8 cellular contexts compared by ENCODE assay signal in genomic region chr3:157159762-157160651, GRCh38. TPM values are rescaled to one million over a fixed set of nuclear protein-coding genes. Genes with fewer than 3 reads are reported as not detected.
DNase-seq lines count a peak whose midpoint lies in the region; ATAC-seq, FAIRE-seq and TF ChIP-seq lines count a peak whose summit lies in the region.

TSS of gene CCNL1 (minus strand) at chr3:157160147. CDS start at chr3:157160094, 53 bp downstream.

- peak within 1 kb of the TSS; percentile 73 for H3K4me2 ChIP-seq in neuronal stem cell (ENCODE audit: insufficient read depth, low read length, poor library complexity, severe bottlenecking)

- H3K9me3 Mint-ChIP-seq in activated naive CD4-positive, alpha-beta T cell treated with anti-CD3 and anti-CD28 coated beads for 36 hours = no peaks in the 10 kb centered on the region

- H3K36me3 Mint-ChIP-seq in activated naive CD4-positive, alpha-beta T cell treated with anti-CD3 and anti-CD28 coated beads for 36 hours (ENCODE audit: low read depth) = peaks cover 55% of the 10 kb centered on the region

- H3K14ac ChIP-seq in neuronal stem cell (ENCODE audit: low read length) = peak within 1 kb of the TSS; percentile 95

- peaks cover 6 to 39% of the 10 kb centered on the region in 2 donors for H3K4me1 ChIP-seq in neuronal stem cell (ENCODE audit: control insufficient read depth in 2 of 2, insufficient read depth in 1 of 2, low read depth in 1 of 2, low read length in 2 of 2)
- H3K4me1 ChIP-seq in subcutaneous abdominal adipose tissue (ENCODE audit: control insufficient read depth in 5 of 5, insufficient read depth in 5 of 5, low read length in 5 of 5) = peaks cover 5 to 51% (median 49%) of the 10 kb centered on the region in 5 donors

- peak within 1 kb of the TSS; percentile 95 for H3K23ac ChIP-seq in neuronal stem cell (ENCODE audit: low read depth, low read length, poor library complexity)

- peak within 1 kb of the TSS; percentile 99 for H3K27ac Mint-ChIP-seq in activated naive CD4-positive, alpha-beta T cell treated with anti-CD3 and anti-CD28 coated beads for 36 hours

- H3K18ac ChIP-seq in neuronal stem cell (ENCODE audit: low read length) = peak within 1 kb of the TSS; percentile 100

- peak within 1 kb of the TSS; percentile 81 for H2AFZ ChIP-seq in neuronal stem cell (ENCODE audit: low read length)

- no peak for FAIRE-seq in frontal cortex (lab: Jason Lieb, UNC)

- H2BK5ac ChIP-seq in neuronal stem cell (ENCODE audit: low read length) = peak within 1 kb of the TSS; percentile 97

- H3K4ac ChIP-seq in neuronal stem cell (ENCODE audit: low read length) = peak within 1 kb of the TSS; percentile 99

- H4K91ac ChIP-seq in neuronal stem cell (ENCODE audit: low read depth, low read length, poor library complexity) = peak within 1 kb of the TSS; percentile 90

- H3K36me3 ChIP-seq in GM06990 (ENCODE audit: control insufficient read depth, insufficient read depth, low read length) (peaks cover 5% of the 10 kb centered on the region), neuronal stem cell (replicated peaks in 1 of 2; ENCODE audit: control insufficient read depth in 2 of 2, insufficient read depth in 2 of 2, low read length in 2 of 2) (peaks cover 7 to 47% of the 10 kb centered on the region in 2 donors), subcutaneous abdominal adipose tissue (ENCODE audit: control insufficient read depth in 5 of 5, insufficient read depth in 5 of 5, low read length in 5 of 5) (peaks cover 31 to 40% (median 33%) of the 10 kb centered on the region in 5 donors)

- peak within 1 kb of the TSS; percentile 76 for H2BK12ac ChIP-seq in neuronal stem cell (ENCODE audit: low read length)

- peak within 1 kb of the TSS; percentile 97 for H3K4me3 ChIP-seq in GM06990 (replicated peaks; ENCODE audit: low read depth, low read length)
- peak within 1 kb of the TSS; percentile 97 for H3K4me3 ChIP-seq in NB4 (ENCODE audit: low read depth, low read length)
- H3K4me3 ChIP-seq in neuronal stem cell (ENCODE audit: low read length in 2 of 2) = peak within 1 kb of the TSS; percentile 90 to 97
- peak within 1 kb of the TSS; percentile 94 to 99 (median 99) for H3K4me3 ChIP-seq in subcutaneous abdominal adipose tissue (ENCODE audit: low read depth in 1 of 5, low read length in 5 of 5)

- H3K27me3 ChIP-seq in GM06990 (replicated peaks; ENCODE audit: control insufficient read depth, insufficient read depth, low read length) (no peaks in the 10 kb centered on the region), neuronal stem cell (ENCODE audit: control insufficient read depth in 3 of 3, insufficient read depth in 3 of 3, low read depth in 1 of 3, low read length in 3 of 3) (no peaks in the 10 kb centered on the region), subcutaneous abdominal adipose tissue (ENCODE audit: control insufficient read depth in 5 of 5, insufficient read depth in 4 of 5, low read length in 5 of 5) (no peaks in the 10 kb centered on the region)

- DNase-seq in GM06990 (ENCODE audit: extremely low read depth, insufficient read length) (peak; percentile 99), NB4 (ENCODE audit: low read depth) (peak; percentile 98), SK-N-DZ (ENCODE audit: low spot score) (peak; percentile 96), frontal cortex (ENCODE audit: low spot score in 2 of 2) (peak; percentile 86 to 89), neuronal stem cell (ENCODE audit: low spot score) (peak; percentile 90)
- peak; percentile 94 for DNase-seq in activated naive CD4-positive, alpha-beta T cell treated with anti-CD3 and anti-CD28 coated beads for 36 hours

- WGBS in neuronal stem cell (ENCODE audit: extremely low coverage in 2 of 2, insufficient read length in 2 of 2, insufficient replicate concordance in 1 of 2), 2 donors = no CpG with 5 or more reads among the region's 88 CpGs

- H2AK5ac ChIP-seq in neuronal stem cell (ENCODE audit: low read depth, low read length) = peak within 1 kb of the TSS; percentile 100

- CTCF ChIA-PET in activated naive CD4-positive, alpha-beta T cell treated with anti-CD3 and anti-CD28 coated beads for 36 hours (lab: Charles Lee) = interaction anchor here (0.6 to 5.0 kb wide), 5 partner anchors 9 to 81 kb away, joined by 3 to 44 read pairs (median 3); no protein-coding TSS in a partner anchor

- peak within 1 kb of the TSS; percentile 99 for H3K9ac ChIP-seq in neuronal stem cell (ENCODE audit: low read depth, low read length, poor library complexity)
- peak within 1 kb of the TSS; percentile 99 to 100 (median 100) for H3K9ac ChIP-seq in subcutaneous abdominal adipose tissue (ENCODE audit: low read length in 5 of 5)

- no peaks in the 10 kb centered on the region for H3K27me3 Mint-ChIP-seq in activated naive CD4-positive, alpha-beta T cell treated with anti-CD3 and anti-CD28 coated beads for 36 hours (ENCODE audit: low read depth)

- H4K8ac ChIP-seq in neuronal stem cell (ENCODE audit: low read depth, low read length) = no peak within 1 kb of the TSS

- intact Hi-C loops in activated naive CD4-positive, alpha-beta T cell treated with anti-CD3 and anti-CD28 coated beads for 36 hours (cut with micrococcal nuclease) = loop anchor here (1.0 to 5.0 kb wide), 12 partner anchors 15 to 1482 kb away; partner anchors contain the start of genes GFM1, GMPS, SLC33A1 and SSR3

- H3K27ac ChIP-seq in neuronal stem cell (replicated peaks; ENCODE audit: low read length) (peak within 1 kb of the TSS; percentile 95), subcutaneous abdominal adipose tissue (ENCODE audit: low read depth, low read length) (peak within 1 kb of the TSS; percentile 100)

- peak within 1 kb of the TSS; percentile 82 for H2BK120ac ChIP-seq in neuronal stem cell (ENCODE audit: low read depth, low read length)

- no peaks in the 10 kb centered on the region for H3K79me1 ChIP-seq in neuronal stem cell (ENCODE audit: low read depth, low read length)

- H3K4me1 Mint-ChIP-seq in activated naive CD4-positive, alpha-beta T cell treated with anti-CD3 and anti-CD28 coated beads for 36 hours (ENCODE audit: low read depth) = peaks cover 43% of the 10 kb centered on the region

- TF ChIP-seq CTCF in GM06990 (IDR thresholded peaks at IDR 0.05; ENCODE audit: insufficient read depth, low read length, poor library complexity, severe bottlenecking) (no peak), NB4 (IDR thresholded peaks at IDR 0.05; ENCODE audit: low read depth, low read length) (no peak)

- TF ChIP-seq POLR2A in NB4 (IDR thresholded peaks at IDR 0.05; ENCODE audit: extremely low read depth, insufficient read length) = peak; percentile 97

- peak within 1 kb of the TSS; percentile 93 for H3K4me3 Mint-ChIP-seq in activated naive CD4-positive, alpha-beta T cell treated with anti-CD3 and anti-CD28 coated beads for 36 hours

- H3K9me3 ChIP-seq in neuronal stem cell (replicated peaks in 1 of 2; ENCODE audit: control insufficient read depth in 2 of 2, insufficient read depth in 1 of 2, low read depth in 1 of 2, low read length in 2 of 2) (no peaks in the 10 kb centered on the region), subcutaneous abdominal adipose tissue (ENCODE audit: control insufficient read depth in 5 of 5, low read length in 5 of 5) (no peaks in the 10 kb centered on the region)

- H2BK15ac ChIP-seq in neuronal stem cell (ENCODE audit: low read length) = peak within 1 kb of the TSS; percentile 68

- peak; percentile 73 for ATAC-seq in HG02571 (IDR thresholded peaks at IDR 0.05; ENCODE audit: unreplicated experiment)

RNA-seq across cellular contexts. Expression of gene CCNL1, which starts in this region (rescaled TPM):
- 53.4 and 66.9 TPM in 2 replicates for polyA plus RNA-seq in SK-N-DZ (2014; cell fraction: cytosol; rRNA removed)
- 510 and 632 TPM in 2 replicates for polyA plus RNA-seq in SK-N-DZ (2014; cell fraction: nucleus; rRNA removed)
- 100 to 1,000 TPM; 206 to 214 TPM for total RNA-seq in activated naive CD4-positive, alpha-beta T cell treated with anti-CD3 and anti-CD28 coated beads for 36 hours
- 64.4 TPM for total RNA-seq in frontal cortex
- 75.0 TPM for polyA plus RNA-seq in neuronal stem cell (2013, experiment 1 of 2)
- polyA plus RNA-seq in neuronal stem cell (2013, experiment 2 of 2) = 76.2 TPM

Comparison
In these comparisons a context has a peak if more than half of its experiments do, and no peak if none do; other contexts are left out.
1. Peak in every context shown above with its lines: DNase-seq, ATAC-seq, H3K4me3 ChIP-seq and H3K27ac ChIP-seq.